33 cellular contexts compared by ENCODE assay signal in the genomic region with DNA sequence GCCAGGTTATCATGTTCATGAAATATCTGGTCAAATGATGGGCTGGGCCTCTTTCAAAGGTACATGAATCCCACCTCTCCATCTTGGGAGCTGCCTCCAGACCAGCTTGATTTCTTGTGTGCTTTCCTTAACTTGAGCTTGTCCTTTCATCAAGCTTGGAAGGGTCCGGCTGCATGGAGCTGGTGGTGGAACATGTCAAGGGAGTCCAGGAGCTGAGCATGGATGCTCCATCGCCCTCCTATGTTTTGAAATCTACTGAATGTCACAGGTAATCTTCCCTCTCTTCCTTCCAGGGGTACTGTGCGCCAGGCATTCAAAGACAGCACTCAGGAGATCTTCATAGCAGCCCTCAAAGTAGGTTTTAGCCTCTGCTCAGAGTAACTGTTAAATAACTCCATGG.
"Had no signal": no experiment of that assay in that cellular context is flagged by ENCODE, and none has a peak within 500 bp of the region (broad histone marks: within the 10 kb centered on the region; RNA-seq: fewer than 3 reads in every experiment).

No MANE protein-coding gene starts in this region.

- H3K36me3 ChIP-seq: esophagus muscularis mucosa, gastrocnemius medialis, neural progenitor cell, right lobe of liver, thyroid gland, upper lobe of right lung, WERI-Rb-1 had no signal

- H2AFZ ChIP-seq: neural progenitor cell had no signal

- H3K4me2 ChIP-seq: neural progenitor cell had no signal

- H3K4me3 ChIP-seq: esophagus muscularis mucosa, gastrocnemius medialis, neural progenitor cell, right lobe of liver, skin epidermis, thyroid gland, upper lobe of right lung had no signal

- H3K36me3 Mint-ChIP-seq: activated naive CD4-positive, alpha-beta T cell treated with anti-CD3 and anti-CD28 coated beads, Interleukin-2, amount 10 ng/mL, durations not matched to agents 7 days and 5 days; activated naive CD8-positive, alpha-beta T cell treated with anti-CD3 and anti-CD28 coated beads, Interleukin-2, amount 10 ng/mL, durations not matched to agents 7 days and 5 days; naive thymus-derived CD8-positive, alpha-beta T cell; neural progenitor cell; stimulated activated memory B cell treated with anti-CD40 and anti-IgM and Interleukin-4, amounts not matched to agents 10 μg/mL and 1 μg/mL and 100 μg/mL, for 72 hours had no signal

- H3K4me1 Mint-ChIP-seq: activated naive CD4-positive, alpha-beta T cell treated with anti-CD3 and anti-CD28 coated beads, Interleukin-2, amount 10 ng/mL, durations not matched to agents 7 days and 5 days; activated naive CD8-positive, alpha-beta T cell treated with anti-CD3 and anti-CD28 coated beads, Interleukin-2, amount 10 ng/mL, durations not matched to agents 7 days and 5 days; immature natural killer cell; neural progenitor cell; stimulated activated memory B cell treated with anti-CD40 and anti-IgM and Interleukin-4, amounts not matched to agents 10 μg/mL and 1 μg/mL and 100 μg/mL, for 72 hours; stimulated activated naive CD8-positive, alpha-beta T cell treated with anti-CD3 and anti-CD28 coated beads, Interleukin-15, amount 100 ng/mL, for 72 hours had no signal

- ATAC-seq: activated CD4-positive, CD25-positive, alpha-beta regulatory T cell treated with anti-CD3 and anti-CD28 coated beads, Interleukin-2, amount 50 U/mL, for 24 hours; gastrocnemius medialis; left colon; naive thymus-derived CD8-positive, alpha-beta T cell; right lobe of liver; stimulated activated memory B cell treated with anti-CD40 and anti-IgM and Interleukin-4, amounts not matched to agents 10 μg/mL and 1 μg/mL and 100 μg/mL, for 72 hours; stimulated activated naive CD8-positive, alpha-beta T cell treated with anti-CD3 and anti-CD28 coated beads, Interleukin-15, amount 100 ng/mL, for 72 hours; T-helper 17 cell; upper lobe of right lung had no signal

- H3K9ac ChIP-seq: neural progenitor cell had no signal

- FAIRE-seq: kidney had no signal

- H3K27ac Mint-ChIP-seq: activated naive CD4-positive, alpha-beta T cell treated with anti-CD3 and anti-CD28 coated beads, Interleukin-2, amount 10 ng/mL, durations not matched to agents 7 days and 5 days; activated naive CD8-positive, alpha-beta T cell treated with anti-CD3 and anti-CD28 coated beads, Interleukin-2, amount 10 ng/mL, durations not matched to agents 7 days and 5 days; activated T-cell treated with anti-CD3 and anti-CD28 coated beads, Interleukin-2, amount 50 U/mL, for 24 hours; neural progenitor cell; stimulated activated memory B cell treated with anti-CD40 and anti-IgM and Interleukin-4, amounts not matched to agents 10 μg/mL and 1 μg/mL and 100 μg/mL, for 72 hours; stimulated activated naive CD8-positive, alpha-beta T cell treated with anti-CD3 and anti-CD28 coated beads, Interleukin-15, amount 100 ng/mL, for 72 hours; T-helper 17 cell had no signal

- DNase-seq: activated CD4-positive, alpha-beta T cell treated with anti-CD3 and anti-CD28 coated beads for 48 hours; activated CD4-positive, alpha-beta T cell treated with anti-CD3 and anti-CD28 coated beads, Interleukin-2, amount 50 U/mL, for 48 hours; activated CD8-positive, alpha-beta memory T cell treated with anti-CD3 and anti-CD28 coated beads, Interleukin-2, amount 50 U/mL, for 4 hours; activated gamma-delta T cell; activated naive CD4-positive, alpha-beta T cell treated with anti-CD3 and anti-CD28 coated beads, Interleukin-2, amount 10 ng/mL, durations not matched to agents 7 days and 5 days; activated naive CD8-positive, alpha-beta T cell treated with anti-CD3 and anti-CD28 coated beads, Interleukin-2, amount 10 ng/mL, durations not matched to agents 7 days and 5 days; activated T-cell treated with anti-CD3 and anti-CD28 coated beads, Interleukin-2, amount 50 U/mL, for 24 hours; central memory CD4-positive, alpha-beta T cell; dermis blood vessel endothelial cell; effector CD4-positive, alpha-beta T cell; gastrocnemius medialis; hippocampal formation; immature natural killer cell; kidney; naive thymus-derived CD8-positive, alpha-beta T cell; occipital lobe; right lobe of liver; stimulated activated CD4-positive, alpha-beta T cell treated with anti-CD3 and anti-CD28 coated beads, Interleukin-1b, Interleukin-23, amount 100 ng/mL, for 48 hours; stimulated activated CD4-positive, alpha-beta T cell treated with anti-CD3 and anti-CD28 coated beads, Interleukin-4, amount 100 ng/mL, for 4 hours; stimulated activated CD8-positive, alpha-beta memory T cell treated with anti-CD3 and anti-CD28 coated beads, Interleukin-4, amount 100 ng/mL, for 48 hours; stimulated activated naive CD8-positive, alpha-beta T cell treated with anti-CD3 and anti-CD28 coated beads, Interleukin-15, amount 100 ng/mL, for 72 hours; substantia nigra; T-helper 17 cell; T1000; upper lobe of right lung; WERI-Rb-1 had no signal

- H3K27me3 ChIP-seq: esophagus muscularis mucosa, gastrocnemius medialis, neural progenitor cell, right lobe of liver, thyroid gland, upper lobe of right lung had no signal

- H3K4me3 Mint-ChIP-seq: activated naive CD4-positive, alpha-beta T cell treated with anti-CD3 and anti-CD28 coated beads, Interleukin-2, amount 10 ng/mL, durations not matched to agents 7 days and 5 days; activated naive CD8-positive, alpha-beta T cell treated with anti-CD3 and anti-CD28 coated beads, Interleukin-2, amount 10 ng/mL, durations not matched to agents 7 days and 5 days; activated T-cell treated with anti-CD3 and anti-CD28 coated beads, Interleukin-2, amount 50 U/mL, for 24 hours; immature natural killer cell; naive thymus-derived CD8-positive, alpha-beta T cell; neural progenitor cell; stimulated activated memory B cell treated with anti-CD40 and anti-IgM and Interleukin-4, amounts not matched to agents 10 μg/mL and 1 μg/mL and 100 μg/mL, for 72 hours; stimulated activated naive CD8-positive, alpha-beta T cell treated with anti-CD3 and anti-CD28 coated beads, Interleukin-15, amount 100 ng/mL, for 72 hours; T-helper 17 cell had no signal

- H3K27me3 Mint-ChIP-seq: activated T-cell treated with anti-CD3 and anti-CD28 coated beads, Interleukin-2, amount 50 U/mL, for 24 hours; stimulated activated memory B cell treated with anti-CD40 and anti-IgM and Interleukin-4, amounts not matched to agents 10 μg/mL and 1 μg/mL and 100 μg/mL, for 72 hours; stimulated activated naive CD8-positive, alpha-beta T cell treated with anti-CD3 and anti-CD28 coated beads, Interleukin-15, amount 100 ng/mL, for 72 hours; T-helper 17 cell had no signal

- H3K9me3 ChIP-seq: esophagus muscularis mucosa, gastrocnemius medialis, right lobe of liver, thyroid gland, upper lobe of right lung had no signal

- H3K27ac ChIP-seq: esophagus muscularis mucosa, gastrocnemius medialis, neural progenitor cell, right lobe of liver, skin epidermis, thyroid gland, upper lobe of right lung, WERI-Rb-1 had no signal

- H3K9me3 Mint-ChIP-seq: activated naive CD4-positive, alpha-beta T cell treated with anti-CD3 and anti-CD28 coated beads, Interleukin-2, amount 10 ng/mL, durations not matched to agents 7 days and 5 days; activated T-cell treated with anti-CD3 and anti-CD28 coated beads, Interleukin-2, amount 50 U/mL, for 24 hours had no signal
